8 cellular contexts compared by ENCODE assay signal in the genomic region with DNA sequence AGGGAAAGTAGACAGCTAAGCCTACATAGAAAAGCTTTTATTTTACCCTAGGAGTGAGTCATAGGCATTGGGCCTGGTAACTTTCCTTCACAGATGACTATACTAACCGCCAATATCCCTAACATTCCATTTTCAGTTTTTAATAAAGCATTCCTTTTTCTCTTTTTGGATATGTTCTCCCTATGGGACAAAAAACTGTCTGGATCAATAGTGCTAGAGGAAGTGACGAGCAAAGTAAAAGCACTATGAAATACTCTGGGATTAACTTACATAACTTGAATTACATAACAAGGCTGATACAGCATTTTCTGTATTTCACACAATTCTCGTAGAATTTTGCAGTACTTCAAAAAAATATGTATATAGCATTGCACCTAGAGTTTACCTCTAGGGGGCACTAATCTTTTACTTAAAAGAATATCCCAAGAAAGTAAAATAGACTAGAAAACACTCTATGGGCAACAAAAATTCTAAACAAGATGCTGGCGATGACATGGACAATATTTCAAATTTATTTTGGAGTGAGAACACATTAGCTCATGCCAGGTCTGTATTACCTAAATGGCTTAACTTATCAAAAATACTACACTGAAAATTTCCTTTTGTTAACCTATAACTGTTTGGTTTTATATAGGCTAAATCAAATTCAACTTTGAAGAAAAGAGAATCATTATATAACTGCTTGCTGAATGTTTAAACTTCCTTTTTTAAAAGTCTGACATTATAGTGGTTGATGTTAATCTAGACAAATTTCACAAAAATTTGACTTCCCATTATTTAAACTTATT.
DNase-seq lines count a peak whose midpoint lies in the region; ATAC-seq and TF ChIP-seq lines count a peak whose summit lies in the region.

No MANE protein-coding gene starts in this region.

- H3K4me3 ChIP-seq in SK-N-SH (ENCODE audit: low read depth in 2 of 2, low read length in 1 of 2) (peak overlapping the region; percentile 12 to 50; a peak in 3 of 4 replicates), fibroblast of pulmonary artery (replicated peaks; ENCODE audit: low read depth, low read length) (no peak overlapping the region), prostate gland (no peak overlapping the region)

- no peak for TF ChIP-seq POLR2A in prostate gland (IDR thresholded peaks at IDR 0.05)

- intact Hi-C loops in prostate gland (cut with DNase I) = loop anchor here (2.0 kb wide), 1 partner anchor 142 kb away; no protein-coding TSS in a partner anchor

- WGBS in SK-N-SH (ENCODE audit: low lambda C conversion rate) = 26% methylated on average over 4 of the region's 4 CpGs
- 57% methylated on average over 4 of the region's 4 CpGs for WGBS in prostate gland

- peaks cover 42% of the 10 kb centered on the region for H3F3A ChIP-seq in SK-N-SH (replicated peaks; ENCODE audit: insufficient read depth)

- TF ChIP-seq CTCF in SK-N-SH (IDR thresholded peaks at IDR 0.05) = peak; percentile 80
- TF ChIP-seq CTCF in fibroblast of pulmonary artery (IDR thresholded peaks at IDR 0.05; ENCODE audit: low read length, missing control alignments) = peak; percentile 59
- TF ChIP-seq CTCF in prostate gland (IDR thresholded peaks at IDR 0.05) = peak; percentile 41 to 74 (median 64)

- H3K9me3 ChIP-seq in SK-N-SH (no peaks in the 10 kb centered on the region), prostate gland (no peaks in the 10 kb centered on the region)

- peaks cover 95% of the 10 kb centered on the region for H3K79me2 ChIP-seq in SK-N-SH (ENCODE audit: insufficient read depth)

- TF ChIP-seq RAD21 in SK-N-SH (IDR thresholded peaks at IDR 0.05; ENCODE audit: low read length) = peak; percentile 71

- H2AFZ ChIP-seq in SK-N-SH (ENCODE audit: low read depth) = no peak overlapping the region

- H3K4me2 ChIP-seq in SK-N-SH = peak overlapping the region; percentile 71

- POLR2A ChIA-PET in SK-N-SH (lab: Yijun Ruan, JAX) = interaction anchor here (1.4 kb wide), 1 partner anchor 143 kb away, joined by 5 read pairs; no protein-coding TSS in a partner anchor

- peaks cover under 1 to 1% of the 10 kb centered on the region in 2 experiments for H3K36me3 ChIP-seq in SK-N-SH (replicated peaks in 1 of 2; ENCODE audit: control insufficient read depth in 1 of 2, insufficient read depth in 2 of 2, low read length in 1 of 2)
- H3K36me3 ChIP-seq in prostate gland = no peaks in the 10 kb centered on the region

- no peak for ATAC-seq in HG02763 (IDR thresholded peaks at IDR 0.05; ENCODE audit: unreplicated experiment)
- no peak for ATAC-seq in HG02870 (IDR thresholded peaks at IDR 0.05; ENCODE audit: unreplicated experiment)

- no peaks in the 10 kb centered on the region; the same call in 1 of the 2 replicates for H4K20me1 ChIP-seq in SK-N-SH (ENCODE audit: insufficient read depth)

- peaks cover 2 to 33% of the 10 kb centered on the region in 2 experiments for H3K4me1 ChIP-seq in SK-N-SH (ENCODE audit: control insufficient read depth in 1 of 2, insufficient read depth in 2 of 2, low read depth in 1 of 2, low read length in 1 of 2)
- H3K4me1 ChIP-seq in prostate gland (replicated peaks) = no peaks in the 10 kb centered on the region

- CTCF ChIA-PET in SK-N-SH (lab: Yijun Ruan, JAX) = interaction anchor here (0.6 to 9.3 kb wide), 36 partner anchors 9 to 366 kb away, joined by 3 to 120 read pairs (median 4); partner anchors contain the start of gene DST

- peak in 1 of 2 experiments; percentile 76; a peak in 2 of 4 replicates for TF ChIP-seq EP300 in SK-N-SH (IDR thresholded peaks at IDR 0.05; ENCODE audit: borderline replicate concordance in 1 of 2, low read depth in 1 of 2, low read length in 1 of 2)

- peak; percentile 77 for DNase-seq in GF-D8 (lab: John Stamatoyannopoulos, UW)
- peak; percentile 86 for DNase-seq in LHCN-M2 (ENCODE audit: low read depth)
- peak; percentile 39 for DNase-seq in SK-N-SH
- DNase-seq in fibroblast of pulmonary artery (ENCODE audit: low read depth) = peak; percentile 85
- no peak for DNase-seq in prostate gland (ENCODE audit: low spot score)
- DNase-seq in activated T-cell treated with anti-CD3 and anti-CD28 coated beads, Interleukin-2, amount 50 U/mL, for 1 hour = no peak

- H3K27me3 ChIP-seq in SK-N-SH (ENCODE audit: insufficient read depth) = no peaks in the 10 kb centered on the region
- no peaks in the 10 kb centered on the region for H3K27me3 ChIP-seq in prostate gland (replicated peaks; ENCODE audit: insufficient read depth)

- H3K9me2 ChIP-seq in SK-N-SH = no peaks in the 10 kb centered on the region

- H3K9ac ChIP-seq in SK-N-SH = peak overlapping the region; percentile 67

- H3K27ac ChIP-seq in SK-N-SH (ENCODE audit: low read depth in 2 of 2, low read length in 1 of 2) (peak overlapping the region; percentile 64 to 93), prostate gland (no peak overlapping the region)

TF ChIP-seq in SK-N-SH, 30 proteins besides CTCF, POLR2A, EP300 and RAD21 (continues in another document):
- TF ChIP-seq ELF1 (IDR thresholded peaks at IDR 0.05) = no peak
- TF ChIP-seq, protein P1, sequence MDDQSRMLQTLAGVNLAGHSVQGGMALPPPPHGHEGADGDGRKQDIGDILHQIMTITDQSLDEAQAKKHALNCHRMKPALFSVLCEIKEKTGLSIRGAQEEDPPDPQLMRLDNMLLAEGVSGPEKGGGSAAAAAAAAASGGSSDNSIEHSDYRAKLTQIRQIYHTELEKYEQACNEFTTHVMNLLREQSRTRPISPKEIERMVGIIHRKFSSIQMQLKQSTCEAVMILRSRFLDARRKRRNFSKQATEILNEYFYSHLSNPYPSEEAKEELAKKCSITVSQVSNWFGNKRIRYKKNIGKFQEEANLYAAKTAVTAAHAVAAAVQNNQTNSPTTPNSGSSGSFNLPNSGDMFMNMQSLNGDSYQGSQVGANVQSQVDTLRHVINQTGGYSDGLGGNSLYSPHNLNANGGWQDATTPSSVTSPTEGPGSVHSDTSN (IDR thresholded peaks at IDR 0.05) = no peak; the same call in 1 of the 2 replicates
- TF ChIP-seq SMC3 (IDR thresholded peaks at IDR 0.05; ENCODE audit: low read depth, low read length) = peak; percentile 39; the same call in 1 of the 2 replicates
- no peak for TF ChIP-seq USF1 (IDR thresholded peaks at IDR 0.05; ENCODE audit: borderline replicate concordance, low read depth)
- peak; percentile 31; the same call in 1 of the 2 replicates for TF ChIP-seq TEAD4 (IDR thresholded peaks at IDR 0.05; ENCODE audit: borderline replicate concordance, insufficient read depth)
- no peak for TF ChIP-seq RCOR1 (IDR thresholded peaks at IDR 0.05; ENCODE audit: low read length)
- TF ChIP-seq, protein P2, sequence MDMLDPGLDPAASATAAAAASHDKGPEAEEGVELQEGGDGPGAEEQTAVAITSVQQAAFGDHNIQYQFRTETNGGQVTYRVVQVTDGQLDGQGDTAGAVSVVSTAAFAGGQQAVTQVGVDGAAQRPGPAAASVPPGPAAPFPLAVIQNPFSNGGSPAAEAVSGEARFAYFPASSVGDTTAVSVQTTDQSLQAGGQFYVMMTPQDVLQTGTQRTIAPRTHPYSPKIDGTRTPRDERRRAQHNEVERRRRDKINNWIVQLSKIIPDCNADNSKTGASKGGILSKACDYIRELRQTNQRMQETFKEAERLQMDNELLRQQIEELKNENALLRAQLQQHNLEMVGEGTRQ (IDR thresholded peaks at IDR 0.05; ENCODE audit: borderline replicate concordance, low read depth, low read length) = no peak
- TF ChIP-seq IRF3 (IDR thresholded peaks at IDR 0.05; ENCODE audit: low read depth, low read length) = no peak
- TF ChIP-seq RXRA (IDR thresholded peaks at IDR 0.05; ENCODE audit: borderline replicate concordance, low read depth) = no peak; the same call in 1 of the 2 replicates
- TF ChIP-seq TCF12 (IDR thresholded peaks at IDR 0.05) = peak; percentile 73
- no peak for TF ChIP-seq NRF1 (IDR thresholded peaks at IDR 0.05; ENCODE audit: low read depth, low read length)
- TF ChIP-seq POLR2AphosphoS5 (IDR thresholded peaks at IDR 0.05; ENCODE audit: low read depth, low read length) = no peak
- no peak for TF ChIP-seq SIN3A (IDR thresholded peaks at IDR 0.05; ENCODE audit: borderline replicate concordance, low read depth, low read length)
- TF ChIP-seq MEF2A (IDR thresholded peaks at IDR 0.05; ENCODE audit: borderline replicate concordance, low read depth) = no peak
- no peak for TF ChIP-seq YY1 (IDR thresholded peaks at IDR 0.05; ENCODE audit: low read depth)
- no peak for TF ChIP-seq TAF1 (IDR thresholded peaks at IDR 0.05; ENCODE audit: borderline replicate concordance, low read depth, low read length)
- TF ChIP-seq GATA2 (CRISPR knock-in tag; IDR thresholded peaks at IDR 0.05) = no peak
- TF ChIP-seq MAX (IDR thresholded peaks at IDR 0.05; ENCODE audit: low read depth) = no peak
- no peak for TF ChIP-seq MXI1 (IDR thresholded peaks at IDR 0.05; ENCODE audit: low read depth, low read length)

Comparison
In these comparisons a context has a peak if more than half of its experiments do, and no peak if none do; other contexts are left out.
1. DNase-seq: peak in GF-D8 (single experiment), LHCN-M2 (single experiment), SK-N-SH (single experiment) and fibroblast of pulmonary artery (single experiment); none in prostate gland (single experiment) and activated T-cell treated with anti-CD3 and anti-CD28 coated beads, Interleukin-2, amount 50 U/mL, for 1 hour (single experiment).
2. H3K27ac ChIP-seq: peak in SK-N-SH (2 of 2); none in prostate gland (0 of 2).
3. H3K4me3 ChIP-seq: peak in SK-N-SH (2 of 2); none in fibroblast of pulmonary artery (single experiment) and prostate gland (0 of 2).
4. Peak in every context shown above with its lines, with median percentiles within 50 percentile points of each other: CTCF ChIP-seq.